ENCODE assay signal across 8 cellular contexts in genomic region chr2:36352024-36352398, GRCh38. TPM values are rescaled to one million over a fixed set of nuclear protein-coding genes. Genes with fewer than 3 reads are reported as not detected.
DNase-seq lines count a peak whose midpoint lies in the region; ATAC-seq, FAIRE-seq and TF ChIP-seq lines count a peak whose summit lies in the region.

No MANE protein-coding gene starts in this region.

- CTCF ChIA-PET in CD8-positive, alpha-beta memory T cell (lab: Charles Lee), result interaction anchor here (1.4 to 2.5 kb wide), 3 partner anchors 105 to 432 kb away, joined by 4 to 9 read pairs (median 4); no protein-coding TSS in a partner anchor
- CTCF ChIA-PET in OCI-LY7 (lab: Charles Lee; ENCODE audit: unreplicated experiment) (interaction anchor here (1.0 kb wide), 1 partner anchor 108 kb away, joined by 3 read pairs; no protein-coding TSS in a partner anchor), endothelial cell of umbilical vein (lab: Charles Lee) (interaction anchor here (0.7 to 3.6 kb wide), 38 partner anchors 13 to 433 kb away, joined by 3 to 70 read pairs (median 6); partner anchors contain the start of gene VIT)

- no peaks in the 10 kb centered on the region for H3K36me3 ChIP-seq in CD8-positive, alpha-beta memory T cell (ENCODE audit: insufficient read depth, low read length)
- H3K36me3 ChIP-seq in H7 (replicated peaks; ENCODE audit: control insufficient read depth, insufficient read depth, low read length) (no peaks in the 10 kb centered on the region), OCI-LY7 (ENCODE audit: insufficient read depth, low read length) (no peaks in the 10 kb centered on the region), endothelial cell of umbilical vein (ENCODE audit: control insufficient read depth in 2 of 2, extremely low read depth in 1 of 2, insufficient read depth in 2 of 2, low read length in 2 of 2) (no peaks in the 10 kb centered on the region), prostate gland (no peaks in the 10 kb centered on the region)

- H3K79me2 ChIP-seq in OCI-LY7 (ENCODE audit: insufficient read depth, low read depth, low read length), result no peaks in the 10 kb centered on the region
- H3K79me2 ChIP-seq in endothelial cell of umbilical vein (ENCODE audit: control insufficient read depth, insufficient read depth, low read length), result peaks cover 44% of the 10 kb centered on the region

- H2AFZ ChIP-seq in OCI-LY7 (ENCODE audit: low read length) (no peak overlapping the region), endothelial cell of umbilical vein (ENCODE audit: low read depth, low read length) (no peak overlapping the region)

- H3K9ac ChIP-seq in endothelial cell of umbilical vein (replicated peaks; ENCODE audit: extremely low read depth, insufficient read depth, low read length), result no peak overlapping the region

- H3K9me2 ChIP-seq in OCI-LY7 (ENCODE audit: insufficient read depth, low read length), result no peaks in the 10 kb centered on the region

- no peaks in the 10 kb centered on the region for H3K27me3 Mint-ChIP-seq in CD8-positive, alpha-beta memory T cell

- H3K9me3 Mint-ChIP-seq in CD8-positive, alpha-beta memory T cell, result no peaks in the 10 kb centered on the region

- no peak overlapping the region for H3K4me3 ChIP-seq in CD8-positive, alpha-beta memory T cell (ENCODE audit: low read length)
- no peak overlapping the region for H3K4me3 ChIP-seq in H7 (ENCODE audit: insufficient read depth, low read depth, low read length)
- H3K4me3 ChIP-seq in OCI-LY7 (ENCODE audit: low read depth, low read length, poor library complexity, severe bottlenecking), result no peak overlapping the region
- H3K4me3 ChIP-seq in endothelial cell of umbilical vein (replicated peaks in 1 of 3; ENCODE audit: insufficient read depth in 1 of 3, low read depth in 1 of 3, low read length in 3 of 3), result no peak overlapping the region
- no peak overlapping the region for H3K4me3 ChIP-seq in prostate gland

- H4K20me1 ChIP-seq in OCI-LY7 (ENCODE audit: insufficient read depth, low read length) (peaks cover 3% of the 10 kb centered on the region; the same call in 1 of the 2 replicates), endothelial cell of umbilical vein (replicated peaks; ENCODE audit: control insufficient read depth, extremely low read depth, insufficient read depth, low read length) (no peaks in the 10 kb centered on the region)

- H3K9me1 ChIP-seq in endothelial cell of umbilical vein (replicated peaks; ENCODE audit: control insufficient read depth, extremely low read depth, insufficient read depth, low read length), result no peaks in the 10 kb centered on the region

- H3K4me3 Mint-ChIP-seq in CD8-positive, alpha-beta memory T cell, result no peak overlapping the region

- peaks cover 1% of the 10 kb centered on the region for H3K4me1 ChIP-seq in CD8-positive, alpha-beta memory T cell (ENCODE audit: insufficient read depth, low read length)
- H3K4me1 ChIP-seq in OCI-LY7 (ENCODE audit: insufficient read depth, low read length, poor library complexity, severe bottlenecking), result peaks cover 36% of the 10 kb centered on the region
- peaks cover 26% of the 10 kb centered on the region for H3K4me1 ChIP-seq in endothelial cell of umbilical vein (ENCODE audit: control insufficient read depth, extremely low read depth, insufficient read depth, low read length)
- H3K4me1 ChIP-seq in prostate gland (replicated peaks), result no peaks in the 10 kb centered on the region

- FAIRE-seq in endothelial cell of umbilical vein (lab: Jason Lieb, UNC), result peak; percentile 21

- peaks cover 0 to 3% (median 0%) of the 10 kb centered on the region in 3 donors for H3K36me3 Mint-ChIP-seq in CD8-positive, alpha-beta memory T cell

- peaks cover 15 to 29% (median 27%) of the 10 kb centered on the region in 3 donors for H3K4me1 Mint-ChIP-seq in CD8-positive, alpha-beta memory T cell

- TF ChIP-seq POLR2A in endothelial cell of umbilical vein (IDR thresholded peaks at IDR 0.05; ENCODE audit: low read depth, low read length) (no peak), prostate gland (IDR thresholded peaks at IDR 0.05) (no peak)

- H3K4me2 ChIP-seq in OCI-LY7 (ENCODE audit: low read length), result no peak overlapping the region; the same call in 1 of the 2 replicates
- peak overlapping the region; percentile 93 for H3K4me2 ChIP-seq in endothelial cell of umbilical vein (ENCODE audit: insufficient read depth, low read length)

- TF ChIP-seq CTCF in OCI-LY7 (conservative IDR thresholded peaks at IDR 0.05; ENCODE audit: low read length), result peak; percentile 66
- TF ChIP-seq CTCF in endothelial cell of umbilical vein (IDR thresholded peaks at IDR 0.05; ENCODE audit: extremely low read depth in 1 of 2, insufficient read depth in 1 of 2, low read depth in 1 of 2, low read length in 2 of 2), result peak; percentile 33 to 51
- peak in 3 of 4 experiments; percentile 58 to 69 (median 63) for TF ChIP-seq CTCF in prostate gland (IDR thresholded peaks at IDR 0.05)

- H3K27me3 ChIP-seq in CD8-positive, alpha-beta memory T cell (ENCODE audit: insufficient read depth, low read length, poor library complexity, severe bottlenecking), result no peaks in the 10 kb centered on the region
- H3K27me3 ChIP-seq in H7 (ENCODE audit: control insufficient read depth, insufficient read depth, low read length) (no peaks in the 10 kb centered on the region), endothelial cell of umbilical vein (ENCODE audit: control insufficient read depth in 2 of 2, insufficient read depth in 2 of 2, low read length in 2 of 2) (no peaks in the 10 kb centered on the region), prostate gland (replicated peaks; ENCODE audit: insufficient read depth) (no peaks in the 10 kb centered on the region)

- H3K27ac ChIP-seq in CD8-positive, alpha-beta memory T cell (ENCODE audit: low read depth, low read length), result no peak overlapping the region
- H3K27ac ChIP-seq in OCI-LY7 (ENCODE audit: low read depth, low read length, poor library complexity, severe bottlenecking) (no peak overlapping the region), endothelial cell of umbilical vein (ENCODE audit: insufficient read depth, low read depth, low read length) (no peak overlapping the region), prostate gland (no peak overlapping the region)

- no TSS peak for BruUV-seq in OCI-LY7 (replicated peaks; lab: Mats Ljungman, UMichigan)
- no TSS peak for BruUV-seq in endothelial cell of umbilical vein (replicated peaks; lab: Mats Ljungman, UMichigan)

- no peak overlapping the region for H3K27ac Mint-ChIP-seq in CD8-positive, alpha-beta memory T cell

- peak in 3 of 5 donors; percentile 2 to 29 (median 15) for DNase-seq in CD8-positive, alpha-beta memory T cell
- peak; percentile 64 for DNase-seq in H7
- DNase-seq in OCI-LY7 (ENCODE audit: low spot score), result peak; percentile 69
- peak; percentile 65 for DNase-seq in endothelial cell of umbilical vein (ENCODE audit: low read depth, low spot score)
- peak; percentile 39 for DNase-seq in prostate gland (ENCODE audit: low spot score)

- no peaks in the 10 kb centered on the region for H3K9me3 ChIP-seq in CD8-positive, alpha-beta memory T cell (ENCODE audit: low read length)
- H3K9me3 ChIP-seq in OCI-LY7 (ENCODE audit: low read length) (no peaks in the 10 kb centered on the region), endothelial cell of umbilical vein (replicated peaks; ENCODE audit: control insufficient read depth, insufficient read depth, low read length) (no peaks in the 10 kb centered on the region), prostate gland (no peaks in the 10 kb centered on the region)

- POLR2A ChIA-PET in CD8-positive, alpha-beta memory T cell (lab: Charles Lee), result no interaction called here
- POLR2A ChIA-PET in OCI-LY7 (lab: Charles Lee), result interaction anchor here (0.6 to 1.6 kb wide), 5 partner anchors 9 to 314 kb away, joined by 3 to 7 read pairs (median 3); no protein-coding TSS in a partner anchor
- POLR2A ChIA-PET in endothelial cell of umbilical vein (lab: Charles Lee), result no interaction called here

- intact Hi-C loops in OCI-LY7 (cut with micrococcal nuclease; ENCODE audit: unreplicated experiment) (loop anchor here (1.0 to 10.0 kb wide), 5 partner anchors 155 to 1303 kb away; partner anchors contain the start of genes GPATCH11 and HEATR5B), endothelial cell of umbilical vein (cut with micrococcal nuclease) (loop anchor here (1.0 to 5.0 kb wide), 5 partner anchors 155 to 420 kb away; no protein-coding TSS in a partner anchor), prostate gland (cut with DNase I) (loop anchor here (5.0 kb wide), 2 partner anchors 310 to 430 kb away; no protein-coding TSS in a partner anchor)

- 6% methylated on average over 7 of the region's 7 CpGs for WGBS in prostate gland

- dilution Hi-C loops in endothelial cell of umbilical vein (cut with MboI; ENCODE audit: extremely low pct_ligation_motif_present, low sequenced_read_pairs), result no loop called here

- no peak for ATAC-seq in HG03520 (IDR thresholded peaks at IDR 0.05; ENCODE audit: unreplicated experiment)
- ATAC-seq in HG02798 (IDR thresholded peaks at IDR 0.05; ENCODE audit: poor library complexity, unreplicated experiment), result no peak
- no peak for ATAC-seq in GM21786 (IDR thresholded peaks at IDR 0.05; ENCODE audit: unreplicated experiment)

TF ChIP-seq in endothelial cell of umbilical vein, 7 proteins besides CTCF, POLR2A, EP300 and RAD21 (continues in another document):
- TF ChIP-seq POLR2AphosphoS5 (IDR thresholded peaks at IDR 0.05; ENCODE audit: insufficient read depth, low read depth, low read length) (no peak), FOS (IDR thresholded peaks at IDR 0.05; ENCODE audit: borderline replicate concordance, insufficient read depth, low read length) (no peak), GATA2 (IDR thresholded peaks at IDR 0.05; ENCODE audit: insufficient read depth, insufficient read length, low read depth, low read length) (no peak), MYC (IDR thresholded peaks at IDR 0.05; ENCODE audit: low read depth, low read length) (no peak), MAX (IDR thresholded peaks at IDR 0.05; ENCODE audit: insufficient read depth, insufficient read length) (no peak)

RNA-seq across cellular contexts. Expression of gene CRIM1, which starts 3.6 kb away (rescaled TPM):
- total RNA-seq in CD8-positive, alpha-beta memory T cell, result 10 to 100 TPM; 10.7 to 11.1 TPM
- polyA plus RNA-seq in CD8-positive, alpha-beta memory T cell, result 2.5 TPM
- total RNA-seq in H7 (2014; rRNA removed; shearing (Covaris generic)), result 19.0 and 21.4 TPM in 2 replicates
- 24.5 and 37.0 TPM in 2 replicates for total RNA-seq in OCI-LY7 (2014; rRNA removed; shearing (Covaris generic))
- total RNA-seq in OCI-LY7 (2022) (43.6 and 47.4 TPM in 2 replicates), endothelial cell of umbilical vein (649 and 675 TPM in 2 replicates), prostate gland (100 to 1,000 TPM in 1 of 2 donors, 10 to 100 TPM in 1; 55.2 to 101 TPM)
- polyA plus RNA-seq in endothelial cell of umbilical vein, result 422 and 462 TPM in 2 replicates
- polyA plus RNA-seq in endothelial cell of umbilical vein (2011; cell fraction: cytosol; rRNA removed), result 397 and 400 TPM in 2 replicates
- 406 and 467 TPM in 2 replicates for polyA plus RNA-seq in endothelial cell of umbilical vein (2011; cell fraction: nucleus; rRNA removed)
- 369 and 389 TPM in 2 replicates for polyA plus RNA-seq in endothelial cell of umbilical vein (2012)
- 1,644 and 1,810 TPM in 2 replicates for polyA minus RNA-seq in endothelial cell of umbilical vein
- polyA minus RNA-seq in endothelial cell of umbilical vein (2011; cell fraction: cytosol; rRNA and poly(A)+ RNA removed), result 271 TPM
- 1,549 and 1,599 TPM in 2 replicates for polyA minus RNA-seq in endothelial cell of umbilical vein (2011; cell fraction: nucleus; rRNA and poly(A)+ RNA removed)

Comparison
In these comparisons a context has a peak if more than half of its experiments do, and no peak if none do; other contexts are left out.
1. DNase-seq: peak in every context shown above with its lines; median percentile 69 in OCI-LY7; 65 in endothelial cell of umbilical vein; 64 in H7; 39 in prostate gland; 15 in CD8-positive, alpha-beta memory T cell.